ENCODE assay signal across 26 cellular contexts in the genomic region with DNA sequence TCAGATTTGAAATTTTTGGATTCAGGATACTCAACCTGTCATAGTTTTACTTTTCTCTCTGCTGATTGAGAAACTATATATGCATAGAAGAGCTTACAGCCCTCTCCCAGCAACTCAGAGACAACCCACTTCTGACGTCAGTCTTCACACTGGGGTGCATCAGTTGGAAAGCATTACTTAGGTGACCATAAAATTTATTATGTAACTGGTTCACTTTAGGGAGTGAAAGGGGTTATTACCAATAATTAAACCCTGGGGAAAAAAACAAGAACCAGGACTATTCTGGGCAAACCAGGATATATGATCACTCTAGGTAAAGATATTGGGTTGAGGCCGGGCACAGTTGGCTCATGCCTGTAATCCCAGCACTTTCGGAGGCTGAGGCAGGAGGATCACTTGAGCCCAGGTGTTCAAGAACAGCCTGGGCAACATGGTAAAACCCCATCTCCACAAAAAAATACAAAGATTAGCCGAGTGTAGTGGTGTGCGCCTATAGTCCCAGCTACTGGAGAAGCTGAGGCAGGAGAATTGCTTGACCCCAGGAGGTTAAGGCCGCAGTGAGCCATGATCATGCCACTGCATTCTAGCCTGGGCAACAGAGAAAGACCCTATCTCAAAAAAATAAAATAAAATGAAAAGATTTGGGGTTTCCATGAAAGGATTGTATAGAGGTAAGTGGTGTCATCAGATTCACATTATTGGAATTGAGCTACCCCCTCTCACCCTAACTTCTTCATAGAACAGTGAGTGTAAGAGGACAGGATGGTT. TPM values are rescaled to one million over a fixed set of nuclear protein-coding genes. Genes with fewer than 3 reads are reported as not detected.
DNase-seq lines count a peak whose midpoint lies in the region; ATAC-seq and TF ChIP-seq lines count a peak whose summit lies in the region.
"Had no signal": no experiment of that assay in that cellular context is flagged by ENCODE, and none has a peak within 500 bp of the region (broad histone marks: within the 10 kb centered on the region; RNA-seq: fewer than 3 reads in every experiment).

No MANE protein-coding gene starts in this region.

- H3K4me1 ChIP-seq in MM.1S (ENCODE audit: low read length) (peaks cover 16% of the 10 kb centered on the region), hepatocyte (ENCODE audit: insufficient read depth) (peaks cover 59% of the 10 kb centered on the region), thyroid gland (peaks cover 60 to 61% of the 10 kb centered on the region in 2 donors)

- H4K20me1 ChIP-seq in MM.1S (ENCODE audit: insufficient read depth, low read length) = no peaks in the 10 kb centered on the region
- H4K20me1 ChIP-seq in hepatocyte (ENCODE audit: insufficient read depth, poor library complexity, severe bottlenecking) = no peaks in the 10 kb centered on the region
- H4K20me1 ChIP-seq: BLaER1 treated with 17β-estradiol and CSF1 and Interleukin-3, amounts not matched to agents 10 nM and 100 nM had no signal

- H3F3A ChIP-seq in MM.1S (ENCODE audit: insufficient read depth, low read length) = no peaks in the 10 kb centered on the region

- no peaks in the 10 kb centered on the region for H3K36me3 Mint-ChIP-seq in osteocyte (ENCODE audit: unreplicated experiment)
- H3K36me3 Mint-ChIP-seq: CD14-positive monocyte; CD8-positive, alpha-beta memory T cell had no signal

- 82% methylated on average over 6 of the region's 6 CpGs for WGBS in hepatocyte (ENCODE audit: low lambda C conversion rate, missing lambda C conversion rate)
- whole genome bisulfite sequencing in thyroid gland, 2 donors = 96 to 98% methylated on average over 6 of the region's 6 CpGs

- H3K27me3 Mint-ChIP-seq in osteocyte (ENCODE audit: unreplicated experiment) = peaks cover 85% of the 10 kb centered on the region

- intact Hi-C loops in thyroid gland (cut with DNase I) = no loop called here
- intact Hi-C loops in sciatic nerve (cut with DNase I) = no loop called here

- no peak overlapping the region for H3K4me3 Mint-ChIP-seq in osteocyte (ENCODE audit: unreplicated experiment)
- H3K4me3 Mint-ChIP-seq: CD14-positive monocyte; CD4-positive, alpha-beta T cell; CD8-positive, alpha-beta memory T cell; GM23338; H9; HFFc6 had no signal

- H3K9me3 ChIP-seq in MM.1S (replicated peaks; ENCODE audit: insufficient read depth, low read length) = no peaks in the 10 kb centered on the region
- no peaks in the 10 kb centered on the region for H3K9me3 ChIP-seq in hepatocyte (ENCODE audit: low read depth)
- H3K9me3 ChIP-seq in thyroid gland = no peaks in the 10 kb centered on the region
- H3K9me3 ChIP-seq: A549; BE2C; BLaER1 treated with 17β-estradiol and CSF1 and Interleukin-3, amounts not matched to agents 10 nM and 100 nM had no signal

- H3K4me2 ChIP-seq in MM.1S (ENCODE audit: low read depth, low read length) (peak overlapping the region; percentile 61; the same call in 1 of the 2 replicates), hepatocyte (peak overlapping the region; percentile 54)
- H3K4me2 ChIP-seq: A549, GM23338 had no signal

- H3K27ac Mint-ChIP-seq in osteocyte (ENCODE audit: unreplicated experiment) = no peak overlapping the region
- H3K27ac Mint-ChIP-seq: CD14-positive monocyte; CD4-positive, alpha-beta T cell; CD8-positive, alpha-beta memory T cell; GM23338; H9; HFFc6 had no signal

- TF ChIP-seq POLR2A in thyroid gland (IDR thresholded peaks at IDR 0.05) = no peak

- H3K79me2 ChIP-seq in MM.1S (ENCODE audit: low read length) (no peaks in the 10 kb centered on the region), hepatocyte (no peaks in the 10 kb centered on the region)

- no peak for ATAC-seq in sciatic nerve
- ATAC-seq: A549, HCT116 had no signal

- H3K27ac ChIP-seq in MM.1S (ENCODE audit: low read length) = no peak overlapping the region
- peak overlapping the region; percentile 91 for H3K27ac ChIP-seq in hepatocyte
- peak overlapping the region in 2 of 3 donors; percentile 9 to 39 for H3K27ac ChIP-seq in thyroid gland
- H3K27ac ChIP-seq: A549; BLaER1 treated with 17β-estradiol and CSF1 and Interleukin-3, amounts not matched to agents 10 nM and 100 nM had no signal

- H2AFZ ChIP-seq in MM.1S (ENCODE audit: low read length) (no peak overlapping the region), hepatocyte (no peak overlapping the region)
- H2AFZ ChIP-seq: GM23338 had no signal

- TF ChIP-seq CTCF in MM.1S (IDR thresholded peaks at IDR 0.05; ENCODE audit: low read length) (no peak), hepatocyte (IDR thresholded peaks at IDR 0.05; ENCODE audit: poor library complexity) (no peak), thyroid gland (IDR thresholded peaks at IDR 0.05) (no peak), osteocyte (IDR thresholded peaks at IDR 0.05) (no peak)

- no peaks in the 10 kb centered on the region for H3K9me2 ChIP-seq in MM.1S (replicated peaks; ENCODE audit: insufficient read depth, low read length)
- H3K9me2 ChIP-seq in hepatocyte (replicated peaks; ENCODE audit: insufficient read depth) = no peaks in the 10 kb centered on the region

- DNase-seq in NCI-H2081 (lab: John Stamatoyannopoulos, UW) (peak; percentile 39 to 80), NCI-H2081 treated with DMSO at 0.1 percent for 48 hours (lab: John Stamatoyannopoulos, UW) (no peak), MM.1S (no peak), hepatocyte (ENCODE audit: low spot score) (no peak), thyroid gland (no peak), sciatic nerve (ENCODE audit: low spot score) (no peak), osteocyte (ENCODE audit: extremely low spot score, unreplicated experiment) (no peak), COLO668 (lab: John Stamatoyannopoulos, UW; ENCODE audit: unreplicated experiment) (no peak)
- DNase-seq: 8988T; ACHN; AML-193; BE2C; Calu3; CD4-positive, alpha-beta T cell; CD8-positive, alpha-beta memory T cell; COR-L47; DMS53; DMS79 treated with DMSO at 0.1 percent for 48 hours; GF-D8; H9; HFFc6 had no signal

- H3K36me3 ChIP-seq in MM.1S (replicated peaks; ENCODE audit: insufficient read depth, low read length) = no peaks in the 10 kb centered on the region
- H3K36me3 ChIP-seq in hepatocyte (replicated peaks; ENCODE audit: insufficient read depth, low read depth) = no peaks in the 10 kb centered on the region
- H3K36me3 ChIP-seq in thyroid gland = no peaks in the 10 kb centered on the region
- H3K36me3 ChIP-seq: BE2C; BLaER1 treated with 17β-estradiol and CSF1 and Interleukin-3, amounts not matched to agents 10 nM and 100 nM had no signal

- H3K9me3 Mint-ChIP-seq in osteocyte (ENCODE audit: unreplicated experiment) = no peaks in the 10 kb centered on the region
- H3K9me3 Mint-ChIP-seq: CD14-positive monocyte; CD4-positive, alpha-beta T cell; CD8-positive, alpha-beta memory T cell; GM23338; H9; HFFc6 had no signal

- H3K4me3 ChIP-seq in MM.1S (ENCODE audit: low read length) (0 out of 2 replicates have a peak overlapping the region, but pooled peaks have one; percentile 16), hepatocyte (no peak overlapping the region), thyroid gland (replicated peaks in 1 of 3) (no peak overlapping the region)
- H3K4me3 ChIP-seq: A549; BLaER1 treated with 17β-estradiol and CSF1 and Interleukin-3, amounts not matched to agents 10 nM and 100 nM; GM23338 had no signal

- H3K9ac ChIP-seq in MM.1S (ENCODE audit: low read length) = no peak overlapping the region
- H3K9ac ChIP-seq: BLaER1 treated with 17β-estradiol and CSF1 and Interleukin-3, amounts not matched to agents 10 nM and 100 nM had no signal

- H3K4me1 Mint-ChIP-seq in osteocyte (ENCODE audit: unreplicated experiment) = peaks cover 39% of the 10 kb centered on the region
- H3K4me1 Mint-ChIP-seq: CD8-positive, alpha-beta memory T cell had no signal

- no peaks in the 10 kb centered on the region for H3K27me3 ChIP-seq in MM.1S (replicated peaks; ENCODE audit: insufficient read depth, low read length)
- no peaks in the 10 kb centered on the region for H3K27me3 ChIP-seq in hepatocyte
- no peaks in the 10 kb centered on the region for H3K27me3 ChIP-seq in thyroid gland
- H3K27me3 ChIP-seq: BE2C had no signal

RNA-seq across cellular contexts. Expression of a gene that starts 27.1 kb away (rescaled TPM):
- 132 and 136 TPM in 2 replicates for total RNA-seq in hepatocyte
- 131 and 142 TPM in 2 replicates for polyA plus RNA-seq in hepatocyte
- 100 to 1,000 TPM; 127 to 193 (median 159) TPM for total RNA-seq in thyroid gland
- 87.1 TPM for total RNA-seq in sciatic nerve
- total RNA-seq in osteocyte = 41.0 and 51.6 TPM in 2 replicates
- total RNA-seq: CD8-positive, alpha-beta memory T cell had no signal
- polyA plus RNA-seq: CD8-positive, alpha-beta memory T cell had no signal

Comparison
In these comparisons a context has a peak if more than half of its experiments do, and no peak if none do; other contexts are left out.
1. DNase-seq: peak in NCI-H2081 (2 of 2); none in NCI-H2081 treated with DMSO at 0.1 percent for 48 hours (single experiment), MM.1S (single experiment), hepatocyte (single experiment), thyroid gland (0 of 2), sciatic nerve (single experiment), osteocyte (single experiment) and COLO668 (single experiment).